In genomic region chr2:184351126-184351525, GRCh38 we compare ENCODE assay signal across 25 cellular contexts.
"Had no signal": no experiment of that assay in that cellular context is flagged by ENCODE, and none has a peak within 500 bp of the region (broad histone marks: within the 10 kb centered on the region; RNA-seq: fewer than 3 reads in every experiment).

No MANE protein-coding gene starts in this region.

- H3K9me3 Mint-ChIP-seq: WTC11 had no signal

- H3K27me3 ChIP-seq: brain microvascular endothelial cell, cardiac muscle cell, Peyer's patch, SJCRH30 had no signal

- ATAC-seq: activated CD8-positive, alpha-beta T cell treated with anti-CD3 and anti-CD28 coated beads, Interleukin-2, amount 10 ng/mL, durations not matched to agents 7 days and 5 days; WTC11 had no signal

- H3K4me1 Mint-ChIP-seq: WTC11 had no signal

- H3K36me3 ChIP-seq: brain microvascular endothelial cell, cardiac muscle cell, Peyer's patch, SJCRH30 had no signal

- H3K27ac ChIP-seq: brain microvascular endothelial cell, cardiac muscle cell, Peyer's patch, RWPE1, SJCRH30 had no signal

- H3K27ac Mint-ChIP-seq: activated CD8-positive, alpha-beta T cell treated with anti-CD3 and anti-CD28 coated beads, Interleukin-2, amount 10 ng/mL, durations not matched to agents 7 days and 5 days; activated naive CD8-positive, alpha-beta T cell; WTC11 had no signal

- H3K9ac ChIP-seq: SK-N-SH had no signal

- H3K4me2 ChIP-seq: SK-N-SH had no signal

- H3K4me3 Mint-ChIP-seq: activated CD8-positive, alpha-beta T cell treated with anti-CD3 and anti-CD28 coated beads, Interleukin-2, amount 10 ng/mL, durations not matched to agents 7 days and 5 days; activated naive CD8-positive, alpha-beta T cell; WTC11 had no signal

- H3K4me1 ChIP-seq: Peyer's patch, SJCRH30 had no signal

- H3K27me3 Mint-ChIP-seq: activated naive CD8-positive, alpha-beta T cell had no signal

- H3K4me3 ChIP-seq: cardiac muscle cell, Peyer's patch, SJCRH30 had no signal

- H3K36me3 Mint-ChIP-seq: activated naive CD8-positive, alpha-beta T cell; WTC11 had no signal

- DNase-seq: activated CD4-positive, alpha-beta T cell treated with anti-CD3 and anti-CD28 coated beads for 1 hour; activated CD8-positive, alpha-beta memory T cell treated with anti-CD3 and anti-CD28 coated beads, Interleukin-2, amount 50 U/mL, for 48 hours; activated CD8-positive, alpha-beta T cell treated with anti-CD3 and anti-CD28 coated beads, Interleukin-2, amount 10 ng/mL, durations not matched to agents 7 days and 5 days; activated effector memory CD4-positive, alpha-beta T cell treated with Interleukin-2 at 50 U/mL for 16 hours; activated naive CD4-positive, alpha-beta T cell; activated T-cell treated with anti-CD3 and anti-CD28 coated beads, Interleukin-2, amount 50 U/mL, for 1 hour; brain microvascular endothelial cell; Karpas-422; NCI-H1105 treated with DMSO at 0.1 percent for 48 hours; NCI-H1436 treated with DMSO at 0.1 percent for 48 hours; NCI-H187 treated with DMSO at 0.1 percent for 48 hours; NCI-H2081 treated with DMSO at 0.1 percent for 48 hours; NCI-H2171; NCI-H2227 treated with DMSO at 0.1 percent for 48 hours; NCI-H526; NCI-H774; Peyer's patch; Right ventricle myocardium superior; SJCRH30; SK-N-SH; T-helper 9 cell had no signal
